In genomic region chr3:47010050-47010712, GRCh38 we compare ENCODE assay signal across 8 cellular contexts. TPM values are rescaled to one million over a fixed set of nuclear protein-coding genes. Genes with fewer than 3 reads are reported as not detected.
DNase-seq lines count a peak whose midpoint lies in the region; ATAC-seq and TF ChIP-seq lines count a peak whose summit lies in the region.

No MANE protein-coding gene starts in this region.

- H4K20me1 ChIP-seq in hepatocyte (ENCODE audit: insufficient read depth, poor library complexity, severe bottlenecking) = no peaks in the 10 kb centered on the region

- H3K4me3 ChIP-seq in hepatocyte (peak overlapping the region; percentile 32), skeletal muscle cell (ENCODE audit: low read depth, low read length) (peak overlapping the region; percentile 54)

- ATAC-seq in HG03432 (IDR thresholded peaks at IDR 0.05; ENCODE audit: unreplicated experiment) (no peak), GM19455 (IDR thresholded peaks at IDR 0.05; ENCODE audit: unreplicated experiment) (no peak)

- in situ Hi-C loops in GM13977 (cut with MboI; ENCODE audit: low pct_unique_long_range_greater_than_20kb, low sequenced_read_pairs, unreplicated experiment) = no loop called here

- peaks cover 9% of the 10 kb centered on the region for H3K4me1 ChIP-seq in hepatocyte (ENCODE audit: insufficient read depth)

- H3K36me3 ChIP-seq in hepatocyte (replicated peaks; ENCODE audit: insufficient read depth, low read depth) = no peaks in the 10 kb centered on the region

- TF ChIP-seq CTCF in GM13977 (IDR thresholded peaks at IDR 0.05; ENCODE audit: extremely low read depth, insufficient read depth, missing control alignments) (no peak), hepatocyte (IDR thresholded peaks at IDR 0.05; ENCODE audit: poor library complexity) (peak; percentile 13)

- H2AFZ ChIP-seq in hepatocyte = peak overlapping the region; percentile 60

- H3K9me3 Mint-ChIP-seq in activated naive CD8-positive, alpha-beta T cell (ENCODE audit: low read depth) = no peaks in the 10 kb centered on the region

- peak overlapping the region; percentile 72 for H3K4me3 Mint-ChIP-seq in activated naive CD8-positive, alpha-beta T cell

- WGBS in hepatocyte (ENCODE audit: low lambda C conversion rate, missing lambda C conversion rate) = 71% methylated on average over 27 of the region's 27 CpGs

- H3K9me3 ChIP-seq in hepatocyte (ENCODE audit: low read depth) = no peaks in the 10 kb centered on the region

- H3K27ac Mint-ChIP-seq in activated naive CD8-positive, alpha-beta T cell = peak overlapping the region; percentile 81

- H3K4me1 Mint-ChIP-seq in activated naive CD8-positive, alpha-beta T cell (ENCODE audit: low read depth) = peaks cover 10% of the 10 kb centered on the region

- H3K27me3 Mint-ChIP-seq in activated naive CD8-positive, alpha-beta T cell = no peaks in the 10 kb centered on the region

- no peaks in the 10 kb centered on the region for H3K27me3 ChIP-seq in hepatocyte

- H3K36me3 Mint-ChIP-seq in activated naive CD8-positive, alpha-beta T cell = peaks cover 3% of the 10 kb centered on the region

- H3K27ac ChIP-seq in hepatocyte = peak overlapping the region; percentile 94

- H3K9me2 ChIP-seq in hepatocyte (replicated peaks; ENCODE audit: insufficient read depth) = no peaks in the 10 kb centered on the region

- no peaks in the 10 kb centered on the region for H3K79me2 ChIP-seq in hepatocyte

- peak overlapping the region; percentile 91 for H3K4me2 ChIP-seq in hepatocyte

- peak; percentile 14 for DNase-seq in GM13977 (ENCODE audit: low spot score)
- DNase-seq in hepatocyte (ENCODE audit: low spot score) = no peak
- no peak for DNase-seq in skeletal muscle cell (ENCODE audit: low read depth)
- no peak for DNase-seq in SW480 (ENCODE audit: low spot score)
- DNase-seq in NCI-H774 (lab: John Stamatoyannopoulos, UW) = no peak

RNA-seq across cellular contexts. Expression of gene NBEAL2, which starts 30.7 kb away (rescaled TPM):
- 23.6 and 38.6 TPM in 2 replicates for total RNA-seq in hepatocyte
- polyA plus RNA-seq in hepatocyte = 42.2 and 58.5 TPM in 2 replicates

RNA-seq across cellular contexts. Expression of gene CCDC12, which starts 33.6 kb away (rescaled TPM):
- total RNA-seq in hepatocyte = 41.1 and 47.5 TPM in 2 replicates
- polyA plus RNA-seq in hepatocyte = 78.4 and 107 TPM in 2 replicates
